In the genomic region with DNA sequence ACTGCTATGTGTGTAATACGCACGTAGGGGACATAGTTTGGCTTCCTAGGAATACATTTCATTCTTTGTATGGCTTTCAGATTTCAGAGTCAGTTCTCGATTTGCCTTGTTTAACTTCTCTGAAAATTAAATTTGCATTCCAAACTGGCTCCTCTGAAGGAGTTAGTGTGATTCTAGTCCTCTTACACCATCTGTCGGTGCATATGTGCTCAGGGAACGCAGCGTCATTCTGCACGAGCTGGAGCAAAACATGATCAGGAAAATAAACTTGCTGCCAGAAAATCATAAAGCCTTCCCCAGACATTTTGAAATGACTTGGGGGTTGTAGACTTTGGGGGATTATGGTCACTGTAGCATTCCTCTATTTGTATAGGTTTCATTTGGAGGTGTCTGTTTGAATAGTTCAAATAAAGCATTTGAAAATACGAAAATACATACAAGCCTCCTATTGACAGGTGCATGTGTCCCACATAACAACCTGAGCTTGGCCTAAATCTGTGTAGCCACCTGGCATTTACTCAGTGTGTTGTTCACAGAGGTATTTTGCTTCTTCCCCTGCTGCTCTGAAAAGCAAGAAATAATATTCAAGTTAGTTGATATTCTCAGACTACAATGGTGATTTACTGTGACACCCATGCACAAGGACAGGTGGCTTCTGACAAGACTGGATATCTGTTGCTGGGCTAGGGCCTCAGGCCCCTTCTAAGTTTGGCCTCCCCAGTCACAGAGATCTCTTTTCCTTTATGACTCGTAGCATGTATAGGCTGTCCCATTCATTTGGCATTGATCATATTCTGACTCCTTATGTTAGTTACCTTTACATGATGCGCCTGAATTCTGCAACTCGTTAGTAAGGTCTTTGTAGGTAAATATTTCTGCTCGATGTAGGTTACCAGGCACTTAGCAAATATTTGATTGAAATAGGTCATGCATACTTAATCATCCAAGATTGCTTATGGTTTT, we compare ENCODE assay signal across 8 cellular contexts.
DNase-seq lines count a peak whose midpoint lies in the region; ATAC-seq lines count a peak whose summit lies in the region.

No MANE protein-coding gene starts in this region.

- H3K4me1 Mint-ChIP-seq in activated CD4-positive, alpha-beta T cell treated with anti-CD3 and anti-CD28 coated beads for 36 hours = peaks cover 48% of the 10 kb centered on the region

- intact Hi-C loops in activated CD4-positive, alpha-beta T cell treated with anti-CD3 and anti-CD28 coated beads for 36 hours (cut with DNase I, micrococcal nuclease) = loop anchor here in 1 of 2 experiments (5.0 kb wide), 1 partner anchor 72 kb away; no protein-coding TSS in a partner anchor

- H3K27me3 Mint-ChIP-seq in activated CD4-positive, alpha-beta T cell treated with anti-CD3 and anti-CD28 coated beads for 36 hours = no peaks in the 10 kb centered on the region

- H3K9me3 Mint-ChIP-seq in activated CD4-positive, alpha-beta T cell treated with anti-CD3 and anti-CD28 coated beads for 36 hours (ENCODE audit: low read depth) = peaks cover 10% of the 10 kb centered on the region

- H3K36me3 Mint-ChIP-seq in activated CD4-positive, alpha-beta T cell treated with anti-CD3 and anti-CD28 coated beads for 36 hours (ENCODE audit: low read depth) = peaks cover 49% of the 10 kb centered on the region

- CTCF ChIA-PET in activated CD4-positive, alpha-beta T cell treated with anti-CD3 and anti-CD28 coated beads for 36 hours (lab: Charles Lee) = interaction anchor here (0.6 to 1.2 kb wide), 4 partner anchors 9 to 409 kb away, joined by 3 to 4 read pairs (median 3); no protein-coding TSS in a partner anchor

- H3K4me3 Mint-ChIP-seq in activated CD4-positive, alpha-beta T cell treated with anti-CD3 and anti-CD28 coated beads for 36 hours = no peak overlapping the region

- peak; percentile 16 for DNase-seq in GM04504 (ENCODE audit: low read depth)
- peak; percentile 47 for DNase-seq in NCI-H774 (lab: John Stamatoyannopoulos, UW)
- DNase-seq in epithelial cell of prostate (ENCODE audit: low read depth, low spot score) = no peak
- DNase-seq in pons (ENCODE audit: low spot score) = peak; percentile 88
- DNase-seq in stimulated activated CD4-positive, alpha-beta T cell treated with anti-CD3 and anti-CD28 coated beads, Interleukin-1b, Interleukin-23, amount 100 ng/mL, for 48 hours = no peak
- DNase-seq in activated CD4-positive, alpha-beta T cell treated with anti-CD3 and anti-CD28 coated beads for 36 hours = no peak
- DNase-seq in CD1c-positive myeloid dendritic cell (ENCODE audit: extremely low spot score) = no peak

- POLR2A ChIA-PET in activated CD4-positive, alpha-beta T cell treated with anti-CD3 and anti-CD28 coated beads for 36 hours (lab: Charles Lee) = no interaction called here

- peak overlapping the region; percentile 25 for H3K27ac ChIP-seq in epithelial cell of prostate

- ATAC-seq in activated CD4-positive, alpha-beta T cell treated with anti-CD3 and anti-CD28 coated beads for 36 hours = no peak
- ATAC-seq in GM19455 (IDR thresholded peaks at IDR 0.05; ENCODE audit: unreplicated experiment) = no peak

- no peak overlapping the region for H3K27ac Mint-ChIP-seq in activated CD4-positive, alpha-beta T cell treated with anti-CD3 and anti-CD28 coated beads for 36 hours

Comparison
In these comparisons a context has a peak if more than half of its experiments do, and no peak if none do; other contexts are left out.
1. DNase-seq: peak in GM04504 (single experiment), NCI-H774 (single experiment) and pons (single experiment); none in epithelial cell of prostate (single experiment), stimulated activated CD4-positive, alpha-beta T cell treated with anti-CD3 and anti-CD28 coated beads, Interleukin-1b, Interleukin-23, amount 100 ng/mL, for 48 hours (single experiment), activated CD4-positive, alpha-beta T cell treated with anti-CD3 and anti-CD28 coated beads for 36 hours (single experiment) and CD1c-positive myeloid dendritic cell (single experiment).